ENCODE assay signal across 12 cellular contexts in the genomic region with DNA sequence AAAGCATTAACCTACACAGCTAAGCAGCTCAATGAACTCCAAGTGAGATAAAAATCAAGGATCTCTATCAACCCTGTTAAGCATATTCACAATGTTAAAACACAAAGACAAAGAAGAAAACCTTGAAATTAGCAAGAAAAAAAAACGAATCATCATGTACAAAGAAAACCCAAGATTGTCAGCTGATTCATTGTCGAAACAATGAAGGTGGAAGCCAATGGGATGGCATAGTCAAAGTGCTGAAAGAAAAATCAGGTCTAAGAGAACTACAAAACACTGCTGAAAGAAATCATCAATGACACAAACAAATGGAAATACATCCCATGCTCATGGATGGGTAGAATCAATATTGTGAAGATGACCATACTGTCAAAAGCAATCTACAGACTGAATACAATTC. TPM values are rescaled to one million over a fixed set of nuclear protein-coding genes. Genes with fewer than 3 reads are reported as not detected.
"Had no signal": no experiment of that assay in that cellular context is flagged by ENCODE, and none has a peak within 500 bp of the region (broad histone marks: within the 10 kb centered on the region; RNA-seq: fewer than 3 reads in every experiment).

No MANE protein-coding gene starts in this region.

- H3K4me1 ChIP-seq: HAP-1 had no signal

- H3K4me3 Mint-ChIP-seq: GM23338, H9, HFFc6 had no signal

- FAIRE-seq: H1, H54 had no signal

- ATAC-seq: GM23338, HCT116 had no signal

- H3K4me2 ChIP-seq: GM23338 had no signal

- H3K36me3 ChIP-seq: HAP-1 had no signal

- H3K9me3 ChIP-seq: HAP-1 had no signal

- H2AFZ ChIP-seq: GM23248, GM23338 had no signal

- H3K4me3 ChIP-seq: GM23248, GM23338, HAP-1 had no signal

- H3K27ac ChIP-seq: GM23248 had no signal

- H3K9ac ChIP-seq: GM23248 had no signal

- DNase-seq: GM23248, GOT3, H7, H9, HCEC 1CT, HFFc6 had no signal

- H3K27ac Mint-ChIP-seq: GM23338, H9, HFFc6 had no signal

RNA-seq across cellular contexts. Expression of a gene that starts 32.5 kb away (rescaled TPM):
- total RNA-seq: GM23248, GM23338, H1, H4, H7, H9, HFFc6 had no signal
- polyA plus RNA-seq: GM23248, GM23338, H1 had no signal
